ENCODE assay signal across 12 cellular contexts in the genomic region with DNA sequence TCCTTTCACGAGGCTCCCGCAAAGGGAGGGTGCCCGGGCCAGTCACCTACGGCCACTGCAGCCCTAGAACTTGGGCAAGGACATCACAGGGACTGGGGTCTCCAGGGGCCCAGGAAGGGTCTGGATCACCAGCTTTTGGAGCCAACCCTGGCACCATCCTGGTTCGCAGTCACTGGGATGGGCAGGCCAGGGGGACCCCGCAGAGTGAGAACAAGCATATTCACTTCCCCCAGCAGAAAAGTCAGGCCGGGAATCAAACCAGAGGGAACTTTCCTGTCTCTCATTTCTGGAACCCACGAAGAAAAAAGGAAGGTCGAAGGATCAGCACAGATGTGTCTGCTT. TPM values are rescaled to one million over a fixed set of nuclear protein-coding genes. Genes with fewer than 3 reads are reported as not detected.
DNase-seq lines count a peak whose midpoint lies in the region; ATAC-seq and TF ChIP-seq lines count a peak whose summit lies in the region.
"Had no signal": no experiment of that assay in that cellular context is flagged by ENCODE, and none has a peak within 500 bp of the region (broad histone marks: within the 10 kb centered on the region; RNA-seq: fewer than 3 reads in every experiment).

No MANE protein-coding gene starts in this region.

- no peak overlapping the region for H3K4me3 ChIP-seq in lung
- peak overlapping the region; percentile 62 for H3K4me3 ChIP-seq in thoracic aorta

- 43 to 48% methylated on average over 9 of the region's 9 CpGs for WGBS in lung, 2 donors

- H3K36me3 Mint-ChIP-seq in activated naive CD8-positive, alpha-beta T cell treated with anti-CD3 and anti-CD28 coated beads, Interleukin-2, amount 10 ng/mL, durations not matched to agents 7 days and 5 days: peaks cover 48% of the 10 kb centered on the region

- H3K4me1 Mint-ChIP-seq in activated naive CD8-positive, alpha-beta T cell treated with anti-CD3 and anti-CD28 coated beads, Interleukin-2, amount 10 ng/mL, durations not matched to agents 7 days and 5 days: peaks cover 78% of the 10 kb centered on the region

- peak overlapping the region; percentile 76 for H3K4me3 Mint-ChIP-seq in activated naive CD8-positive, alpha-beta T cell treated with anti-CD3 and anti-CD28 coated beads, Interleukin-2, amount 10 ng/mL, durations not matched to agents 7 days and 5 days
- H3K4me3 Mint-ChIP-seq: neural crest cell had no signal

- H3K9me3 ChIP-seq in lung (ENCODE audit: control insufficient read depth in 2 of 2, insufficient read depth in 1 of 2, low read length in 1 of 2) (no peaks in the 10 kb centered on the region), thoracic aorta (no peaks in the 10 kb centered on the region)
- H3K9me3 ChIP-seq: BE2C had no signal

- no peaks in the 10 kb centered on the region for H3K27me3 Mint-ChIP-seq in activated naive CD8-positive, alpha-beta T cell treated with anti-CD3 and anti-CD28 coated beads, Interleukin-2, amount 10 ng/mL, durations not matched to agents 7 days and 5 days

- ATAC-seq in activated naive CD8-positive, alpha-beta T cell treated with anti-CD3 and anti-CD28 coated beads, Interleukin-2, amount 10 ng/mL, durations not matched to agents 7 days and 5 days (ENCODE audit: low read depth): no peak
- ATAC-seq in lung (ENCODE audit: insufficient read depth, low FRiP score) (no peak), thoracic aorta (ENCODE audit: insufficient number of reproducible peaks, low FRiP score, low read depth) (no peak)
- ATAC-seq: activated CD4-positive, CD25-positive, alpha-beta regulatory T cell treated with anti-CD3 and anti-CD28 coated beads, Interleukin-2, amount 50 U/mL, for 24 hours had no signal

- H3K27ac ChIP-seq in lung (ENCODE audit: low read depth in 1 of 2, low read length in 1 of 2) (peak overlapping the region; percentile 82 to 86), thoracic aorta (peak overlapping the region; percentile 86 to 87)

- peak; percentile 13 for DNase-seq in activated T-cell treated with anti-CD3 and anti-CD28 coated beads, Interleukin-2, amount 50 U/mL, for 1 hour
- DNase-seq in activated T-cell treated with anti-CD3 and anti-CD28 coated beads for 4 hours: no peak
- no peak for DNase-seq in activated naive CD8-positive, alpha-beta T cell treated with anti-CD3 and anti-CD28 coated beads, Interleukin-2, amount 10 ng/mL, durations not matched to agents 7 days and 5 days
- no peak for DNase-seq in lung (ENCODE audit: low spot score)
- no peak for DNase-seq in thoracic aorta (ENCODE audit: low spot score)
- DNase-seq in inferior parietal cortex (ENCODE audit: extremely low spot score): no peak
- no peak for DNase-seq in activated effector memory CD4-positive, alpha-beta T cell treated with anti-CD3 and anti-CD28 coated beads, Interleukin-2, amount 50 U/mL, for 16 hours
- DNase-seq in NCI-H2029 (lab: John Stamatoyannopoulos, UW): no peak
- DNase-seq: BE2C, NCI-H1436 treated with DMSO at 0.1 percent for 48 hours had no signal

- TF ChIP-seq CTCF in lung (IDR thresholded peaks at IDR 0.05; ENCODE audit: control extremely low read depth, extremely low read depth): no peak
- TF ChIP-seq CTCF in thoracic aorta (IDR thresholded peaks at IDR 0.05): no peak

- H3K36me3 ChIP-seq in lung (ENCODE audit: control insufficient read depth in 2 of 2, insufficient read depth in 2 of 2, low read length in 2 of 2) (peaks cover 0 to 7% of the 10 kb centered on the region in 2 donors), thoracic aorta (no peaks in the 10 kb centered on the region)

- H3K4me1 ChIP-seq in lung (ENCODE audit: control insufficient read depth in 2 of 2, insufficient read depth in 2 of 2, low read length in 2 of 2) (peaks cover 54 to 56% of the 10 kb centered on the region in 2 donors), thoracic aorta (ENCODE audit: control insufficient read depth in 1 of 2, low read depth in 2 of 2) (peaks cover 77 to 96% of the 10 kb centered on the region in 2 donors)

- POLR2A ChIA-PET in activated naive CD8-positive, alpha-beta T cell treated with anti-CD3 and anti-CD28 coated beads, Interleukin-2, amount 10 ng/mL, durations not matched to agents 7 days and 5 days (lab: Charles Lee): interaction anchor here (0.7 kb wide), 1 partner anchor 102 kb away, joined by 6 read pairs; no protein-coding TSS in a partner anchor

- no peaks in the 10 kb centered on the region for H3K27me3 ChIP-seq in lung (ENCODE audit: control insufficient read depth, insufficient read depth)
- no peaks in the 10 kb centered on the region for H3K27me3 ChIP-seq in thoracic aorta (replicated peaks; ENCODE audit: insufficient read depth)
- H3K27me3 ChIP-seq: BE2C had no signal

- peak overlapping the region; percentile 89 for H3K27ac Mint-ChIP-seq in activated naive CD8-positive, alpha-beta T cell treated with anti-CD3 and anti-CD28 coated beads, Interleukin-2, amount 10 ng/mL, durations not matched to agents 7 days and 5 days

- H3K9me3 Mint-ChIP-seq in activated naive CD8-positive, alpha-beta T cell treated with anti-CD3 and anti-CD28 coated beads, Interleukin-2, amount 10 ng/mL, durations not matched to agents 7 days and 5 days: no peaks in the 10 kb centered on the region
- H3K9me3 Mint-ChIP-seq: neural crest cell had no signal

RNA-seq across cellular contexts. Expression of a gene that starts 15.4 kb away (rescaled TPM):
- 10 to 100 TPM; 26.8 to 30.1 TPM for total RNA-seq in activated naive CD8-positive, alpha-beta T cell treated with anti-CD3 and anti-CD28 coated beads, Interleukin-2, amount 10 ng/mL, durations not matched to agents 7 days and 5 days
- total RNA-seq in lung (10 to 100 TPM; 39.1 to 58.8 TPM), thoracic aorta (100 to 1,000 TPM in 1 of 2 donors, 10 to 100 TPM in 1; 80.8 to 107 TPM)
- 10 to 100 TPM; 11.8 to 32.5 TPM for polyA plus RNA-seq in lung
